Comparison of ENCODE assay signal across 8 cellular contexts in the genomic region with DNA sequence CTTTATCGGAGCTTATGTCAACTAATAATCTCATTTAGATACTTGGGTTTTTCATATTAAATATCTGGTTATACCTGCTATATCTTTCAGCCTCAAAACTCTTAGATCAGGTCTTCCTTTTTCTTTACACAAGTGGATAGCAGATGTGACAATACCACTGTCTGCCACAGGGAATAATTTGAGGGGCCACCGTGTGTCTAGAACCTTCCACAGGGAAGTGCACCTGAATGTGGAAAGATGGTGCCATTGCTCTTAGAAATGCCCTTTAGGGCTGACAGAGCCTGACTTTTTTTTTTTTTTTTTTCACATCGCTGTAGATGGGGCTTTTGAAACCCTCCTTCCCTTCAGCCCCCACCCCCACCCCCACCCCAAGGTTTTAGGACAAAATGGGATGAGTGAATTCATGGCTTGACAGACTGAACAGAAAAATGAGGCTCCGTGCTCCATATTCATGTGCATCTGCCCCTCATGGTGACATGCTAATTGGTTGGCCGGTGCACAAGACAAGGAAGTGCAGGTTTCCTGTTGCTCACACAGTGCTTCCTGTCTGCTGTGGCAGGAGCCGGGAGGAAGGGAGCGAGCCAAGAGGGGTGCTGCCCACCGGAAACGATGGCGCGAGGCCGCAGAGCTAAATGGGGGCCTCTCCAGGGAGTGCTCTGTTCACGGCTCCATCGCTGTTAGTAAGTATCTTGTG.
DNase-seq lines count a peak whose midpoint lies in the region; ATAC-seq and TF ChIP-seq lines count a peak whose summit lies in the region.

No MANE protein-coding gene starts in this region.

- H3K4me3 ChIP-seq in Loucy (ENCODE audit: low read length, poor library complexity, severe bottlenecking), result peak overlapping the region; percentile 80

- H3K79me2 ChIP-seq in Loucy (ENCODE audit: insufficient read depth, low read length), result peaks cover 54% of the 10 kb centered on the region

- H3K4me2 ChIP-seq in Loucy (ENCODE audit: low read depth, low read length, poor library complexity, severe bottlenecking), result peak overlapping the region; percentile 91

- H3K9me2 ChIP-seq in Loucy (replicated peaks; ENCODE audit: low read depth, low read length), result no peaks in the 10 kb centered on the region

- H3F3A ChIP-seq in Loucy (ENCODE audit: low read depth), result peaks cover 8% of the 10 kb centered on the region; the same call in 1 of the 2 replicates

- H2AFZ ChIP-seq in Loucy (ENCODE audit: low read length), result no peak overlapping the region

- H3K9me3 ChIP-seq in Loucy (ENCODE audit: insufficient read depth, low read depth, low read length), result peaks cover 15% of the 10 kb centered on the region; the same call in 1 of the 2 replicates

- DNase-seq in DMS153 treated with DMSO at 0.1 percent for 48 hours (lab: John Stamatoyannopoulos, UW; ENCODE audit: unreplicated experiment), result peak; percentile 3
- DNase-seq in activated CD8-positive, alpha-beta memory T cell treated with anti-CD3 and anti-CD28 coated beads for 48 hours (ENCODE audit: low read depth in 2 of 3, low spot score in 2 of 3), result peak; percentile 33 to 54 (median 41)
- peak; percentile 64 for DNase-seq in glomerular endothelial cell (ENCODE audit: extremely low read depth, low read depth, low spot score)
- DNase-seq in stimulated activated CD8-positive, alpha-beta memory T cell treated with anti-CD3 and anti-CD28 coated beads, Interleukin-12 subunit alpha, Interleukin-12 subunit beta, amount 100 ng/mL, for 24 hours (ENCODE audit: extremely low read depth), result peak; percentile 44
- no peak for DNase-seq in DMS53 (lab: John Stamatoyannopoulos, UW)
- no peak for DNase-seq in HK-2 (ENCODE audit: unreplicated experiment)

- peak overlapping the region; percentile 90 for H3K9ac ChIP-seq in Loucy (ENCODE audit: low read depth, low read length, poor library complexity, severe bottlenecking)

- H3K27me3 ChIP-seq in Loucy (ENCODE audit: insufficient read depth, low read length, poor library complexity, severe bottlenecking), result no peaks in the 10 kb centered on the region

- no peaks in the 10 kb centered on the region for H4K20me1 ChIP-seq in Loucy (ENCODE audit: insufficient read depth, low read length, poor library complexity, severe bottlenecking)

- H3K4me1 ChIP-seq in Loucy (ENCODE audit: insufficient read depth, low read length, poor library complexity, severe bottlenecking), result peaks cover 54% of the 10 kb centered on the region

- H3K36me3 ChIP-seq in Loucy (ENCODE audit: insufficient read depth, low read length), result peaks cover 7% of the 10 kb centered on the region; the same call in 1 of the 2 replicates

- peak; percentile 99 for ATAC-seq in GM21447 (IDR thresholded peaks at IDR 0.05; ENCODE audit: unreplicated experiment)

- no peak; the same call in 1 of the 2 replicates for TF ChIP-seq CTCF in Loucy (conservative IDR thresholded peaks at IDR 0.05; ENCODE audit: low read length)

Comparison
In these comparisons a context has a peak if more than half of its experiments do, and no peak if none do; other contexts are left out.
1. DNase-seq: peak in DMS153 treated with DMSO at 0.1 percent for 48 hours (single experiment), activated CD8-positive, alpha-beta memory T cell treated with anti-CD3 and anti-CD28 coated beads for 48 hours (3 of 3), glomerular endothelial cell (single experiment) and stimulated activated CD8-positive, alpha-beta memory T cell treated with anti-CD3 and anti-CD28 coated beads, Interleukin-12 subunit alpha, Interleukin-12 subunit beta, amount 100 ng/mL, for 24 hours (single experiment); none in DMS53 (single experiment) and HK-2 (single experiment).